Comparison of ENCODE assay signal across 1 cellular context in genomic region chr6:44258921-44259320, GRCh38.
TF ChIP-seq lines count a peak whose summit lies in the region.

No MANE protein-coding gene starts in this region.

TF ChIP-seq in SK-N-SH treated with all-trans-retinoic acid at 6 μM for 48 hours, 23 proteins besides CTCF, POLR2A, EP300 and RAD21 (continued from another document):
- TF ChIP-seq PATZ1 (CRISPR knock-in tag; IDR thresholded peaks at IDR 0.05; ENCODE audit: borderline replicate concordance): no peak
- no peak for TF ChIP-seq CREB5 (CRISPR knock-in tag; IDR thresholded peaks at IDR 0.05; ENCODE audit: low read depth)
- TF ChIP-seq CSDC2 (CRISPR knock-in tag; IDR thresholded peaks at IDR 0.05): no peak
- no peak for TF ChIP-seq ZNF8 (CRISPR knock-in tag; IDR thresholded peaks at IDR 0.05)
- TF ChIP-seq ZFP3 (CRISPR knock-in tag; IDR thresholded peaks at IDR 0.05): no peak
- TF ChIP-seq OSR1 (CRISPR knock-in tag; IDR thresholded peaks at IDR 0.05): no peak
